4 cellular contexts compared by ENCODE assay signal in the genomic region with DNA sequence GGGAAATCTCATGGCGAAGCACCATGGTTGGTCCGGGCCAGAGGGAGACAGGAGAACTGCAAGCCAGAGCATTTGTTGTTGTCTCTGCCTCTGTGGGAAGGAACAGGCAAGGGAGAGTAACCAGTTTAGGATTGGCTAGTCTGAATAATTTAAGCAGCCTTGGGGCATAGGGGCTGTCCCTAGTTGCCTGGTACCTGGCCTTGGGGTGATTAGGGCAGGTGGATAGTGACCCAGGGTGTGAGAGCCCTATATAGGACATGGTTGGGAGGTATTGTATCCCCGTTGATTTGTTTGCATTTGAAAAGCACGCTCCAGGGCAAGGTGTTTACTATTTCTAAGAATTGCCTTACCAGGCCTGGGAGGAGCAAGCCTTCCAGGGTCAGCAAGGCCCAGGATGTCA. TPM values are rescaled to one million over a fixed set of nuclear protein-coding genes. Genes with fewer than 3 reads are reported as not detected.
"Had no signal": no experiment of that assay in that cellular context is flagged by ENCODE, and none has a peak within 500 bp of the region (broad histone marks: within the 10 kb centered on the region; RNA-seq: fewer than 3 reads in every experiment).

No MANE protein-coding gene starts in this region.

RNA-seq across cellular contexts. Expression of a gene that starts 25.3 kb away (rescaled TPM):
- total RNA-seq: LHCN-M2, MCF 10A, NCI-H460 had no signal

RNA-seq across cellular contexts. Expression of a gene that starts 57.1 kb away (rescaled TPM):
- total RNA-seq: LHCN-M2, M059J, MCF 10A, NCI-H460 had no signal
